1 cellular context compared by ENCODE assay signal in the genomic region with DNA sequence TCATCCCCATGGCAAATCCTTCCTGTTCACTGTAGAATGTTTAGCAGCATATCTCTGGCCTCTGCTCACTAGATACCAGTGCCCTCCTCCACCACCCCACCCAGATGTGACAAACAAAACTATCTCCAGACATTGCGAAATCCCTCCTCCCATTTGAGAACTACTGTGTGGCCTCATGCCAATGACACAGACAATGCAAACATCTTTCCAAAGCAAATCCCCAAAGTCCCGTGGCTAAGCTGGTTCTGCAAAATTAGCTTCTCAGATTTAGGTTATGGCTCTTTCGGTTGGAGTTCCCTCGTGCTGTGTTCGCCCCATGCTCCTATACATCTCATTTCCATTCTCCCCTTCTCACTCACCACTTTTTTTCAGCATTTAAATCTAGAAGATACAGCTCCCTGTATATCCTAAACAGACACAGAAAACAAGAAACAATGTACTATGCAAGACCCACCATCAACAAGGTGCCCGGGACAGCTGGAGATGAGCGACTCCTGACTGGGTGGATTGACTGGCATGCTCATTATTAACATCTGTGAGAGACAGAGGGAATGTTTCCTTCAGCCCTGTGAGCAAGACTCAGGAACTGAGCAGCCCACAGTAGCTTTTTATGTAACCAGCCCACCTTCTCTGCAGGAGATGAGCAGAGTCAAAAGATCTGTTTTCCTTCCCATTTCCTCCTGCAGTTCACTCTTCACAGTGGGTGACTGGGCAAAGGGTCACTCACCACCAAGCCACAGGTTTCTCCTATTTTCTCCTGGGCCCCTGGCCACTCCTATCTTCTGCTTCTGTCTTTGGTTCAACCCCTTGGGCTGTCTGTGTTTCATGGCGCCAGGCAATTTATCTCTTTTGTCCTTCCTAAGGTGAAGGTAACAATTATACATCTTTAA.
A peak's percentile ranks its signal among the peaks of the same experiment; 100 is the strongest.
TF ChIP-seq lines count a peak whose summit lies in the region.

No MANE protein-coding gene starts in this region.

TF ChIP-seq in HepG2, 621 proteins besides CTCF, POLR2A, EP300 and RAD21 (continued from another document and continues in another):
- TF ChIP-seq ZNF20 (CRISPR knock-in tag; IDR thresholded peaks at IDR 0.05) (no peak), TRIM24 (CRISPR knock-in tag; IDR thresholded peaks at IDR 0.05) (0 out of 2 replicates have a peak, but pooled peaks have one; percentile 61), BORCS8-MEF2B (CRISPR knock-in tag; IDR thresholded peaks at IDR 0.05) (peak; percentile 66), ZNF788 (CRISPR knock-in tag; IDR thresholded peaks at IDR 0.05; ENCODE audit: borderline replicate concordance) (peak; percentile 55; the same call in 1 of the 2 replicates), ZEB1 (IDR thresholded peaks at IDR 0.05; ENCODE audit: insufficient replicate concordance, low read depth) (no peak), POLR2AphosphoS5 (IDR thresholded peaks at IDR 0.05; ENCODE audit: low read depth, low read length) (no peak), TARDBP (CRISPR knock-in tag; IDR thresholded peaks at IDR 0.05) (peak; percentile 90), SMYD3 (CRISPR knock-in tag; IDR thresholded peaks at IDR 0.05) (no peak; the same call in 1 of the 2 replicates), NFIB (CRISPR knock-in tag; IDR thresholded peaks at IDR 0.05; ENCODE audit: borderline replicate concordance) (no peak), ATF7 (IDR thresholded peaks at IDR 0.05) (no peak), ATF7 (CRISPR knock-in tag; IDR thresholded peaks at IDR 0.05) (no peak), GABPB1 (CRISPR knock-in tag; IDR thresholded peaks at IDR 0.05) (0 out of 2 replicates have a peak, but pooled peaks have one; percentile 14), CAMTA2 (CRISPR knock-in tag; IDR thresholded peaks at IDR 0.05; ENCODE audit: borderline replicate concordance) (no peak), THYN1 (CRISPR knock-in tag; IDR thresholded peaks at IDR 0.05; ENCODE audit: borderline replicate concordance, low read depth) (no peak), AHR (CRISPR knock-in tag; IDR thresholded peaks at IDR 0.05) (no peak), MIER2 (CRISPR knock-in tag; IDR thresholded peaks at IDR 0.05) (peak; percentile 71; the same call in 1 of the 2 replicates), SALL1 (CRISPR knock-in tag; IDR thresholded peaks at IDR 0.05) (peak; percentile 95), PHF8 (CRISPR knock-in tag; IDR thresholded peaks at IDR 0.05) (no peak), FOXO1 (CRISPR knock-in tag; IDR thresholded peaks at IDR 0.05) (peak; percentile 89), GABPA (IDR thresholded peaks at IDR 0.05; ENCODE audit: low read depth, low read length) (no peak), GABPA (CRISPR knock-in tag; IDR thresholded peaks at IDR 0.05; ENCODE audit: low read depth) (peak; percentile 18; the same call in 1 of the 2 replicates), PITX1 (CRISPR knock-in tag; IDR thresholded peaks at IDR 0.05) (peak; percentile 89; the same call in 1 of the 2 replicates), ZMYM3 (CRISPR knock-in tag; IDR thresholded peaks at IDR 0.05) (peak; percentile 85), KAT8 (CRISPR knock-in tag; IDR thresholded peaks at IDR 0.05) (peak; percentile 73; the same call in 1 of the 2 replicates), ZNF746 (CRISPR knock-in tag; IDR thresholded peaks at IDR 0.05) (peak; percentile 85), ZNF839 (CRISPR knock-in tag; IDR thresholded peaks at IDR 0.05; ENCODE audit: borderline replicate concordance) (no peak), KDM2A (CRISPR knock-in tag; IDR thresholded peaks at IDR 0.05; ENCODE audit: borderline replicate concordance, low read depth) (peak; percentile 56), ZNF256 (CRISPR knock-in tag; conservative IDR thresholded peaks at IDR 0.05) (no peak), ZNF567 (CRISPR knock-in tag; IDR thresholded peaks at IDR 0.05; ENCODE audit: borderline replicate concordance) (no peak), GFI1 (CRISPR knock-in tag; IDR thresholded peaks at IDR 0.05; ENCODE audit: borderline replicate concordance) (peak; percentile 94), SNRNP70 (IDR thresholded peaks at IDR 0.05; ENCODE audit: low read depth, low read length) (no peak), HNF4G (IDR thresholded peaks at IDR 0.05; ENCODE audit: borderline replicate concordance, low read depth, low read length) (no peak; the same call in 1 of the 2 replicates), HNF4G (CRISPR knock-in tag; IDR thresholded peaks at IDR 0.05; ENCODE audit: borderline replicate concordance, low read depth) (no peak), ZNF724P (CRISPR knock-in tag; IDR thresholded peaks at IDR 0.05; ENCODE audit: borderline replicate concordance) (no peak), BHLHE40 (IDR thresholded peaks at IDR 0.05; ENCODE audit: low read length) (peak; percentile 30; the same call in 1 of the 2 replicates), ZNF34 (CRISPR knock-in tag; IDR thresholded peaks at IDR 0.05; ENCODE audit: borderline replicate concordance) (peak; percentile 67; the same call in 1 of the 2 replicates), KAT7 (CRISPR knock-in tag; IDR thresholded peaks at IDR 0.05; ENCODE audit: borderline replicate concordance) (no peak), ZNF10 (CRISPR knock-in tag; IDR thresholded peaks at IDR 0.05; ENCODE audit: borderline replicate concordance, low read depth) (no peak), ZNF326 (CRISPR knock-in tag; IDR thresholded peaks at IDR 0.05; ENCODE audit: borderline replicate concordance) (no peak), RELA (CRISPR knock-in tag; IDR thresholded peaks at IDR 0.05) (no peak), ZNF720 (CRISPR knock-in tag; IDR thresholded peaks at IDR 0.05) (no peak), RFX5 (IDR thresholded peaks at IDR 0.05; ENCODE audit: low read depth, low read length) (no peak), PCBP1 (IDR thresholded peaks at IDR 0.05; ENCODE audit: borderline replicate concordance, low read depth, low read length) (no peak), NFE2L2 (IDR thresholded peaks at IDR 0.05; ENCODE audit: low read length) (no peak), ZNF569 (CRISPR knock-in tag; IDR thresholded peaks at IDR 0.05; ENCODE audit: borderline replicate concordance) (no peak), KDM5B (CRISPR knock-in tag; IDR thresholded peaks at IDR 0.05; ENCODE audit: borderline replicate concordance) (no peak)
- TF ChIP-seq, protein P1, sequence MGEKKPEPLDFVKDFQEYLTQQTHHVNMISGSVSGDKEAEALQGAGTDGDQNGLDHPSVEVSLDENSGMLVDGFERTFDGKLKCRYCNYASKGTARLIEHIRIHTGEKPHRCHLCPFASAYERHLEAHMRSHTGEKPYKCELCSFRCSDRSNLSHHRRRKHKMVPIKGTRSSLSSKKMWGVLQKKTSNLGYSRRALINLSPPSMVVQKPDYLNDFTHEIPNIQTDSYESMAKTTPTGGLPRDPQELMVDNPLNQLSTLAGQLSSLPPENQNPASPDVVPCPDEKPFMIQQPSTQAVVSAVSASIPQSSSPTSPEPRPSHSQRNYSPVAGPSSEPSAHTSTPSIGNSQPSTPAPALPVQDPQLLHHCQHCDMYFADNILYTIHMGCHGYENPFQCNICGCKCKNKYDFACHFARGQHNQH (CRISPR knock-in tag; IDR thresholded peaks at IDR 0.05), result no peak
- TF ChIP-seq, protein P2, sequence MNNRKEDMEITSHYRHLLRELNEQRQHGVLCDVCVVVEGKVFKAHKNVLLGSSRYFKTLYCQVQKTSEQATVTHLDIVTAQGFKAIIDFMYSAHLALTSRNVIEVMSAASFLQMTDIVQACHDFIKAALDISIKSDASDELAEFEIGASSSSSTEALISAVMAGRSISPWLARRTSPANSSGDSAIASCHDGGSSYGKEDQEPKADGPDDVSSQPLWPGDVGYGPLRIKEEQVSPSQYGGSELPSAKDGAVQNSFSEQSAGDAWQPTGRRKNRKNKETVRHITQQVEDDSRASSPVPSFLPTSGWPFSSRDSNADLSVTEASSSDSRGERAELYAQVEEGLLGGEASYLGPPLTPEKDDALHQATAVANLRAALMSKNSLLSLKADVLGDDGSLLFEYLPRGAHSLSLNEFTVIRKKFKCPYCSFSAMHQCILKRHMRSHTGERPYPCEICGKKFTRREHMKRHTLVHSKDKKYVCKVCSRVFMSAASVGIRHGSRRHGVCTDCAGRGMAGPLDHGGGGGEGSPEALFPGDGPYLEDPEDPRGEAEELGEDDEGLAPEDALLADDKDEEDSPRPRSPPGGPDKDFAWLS (CRISPR knock-in tag; IDR thresholded peaks at IDR 0.05; ENCODE audit: borderline replicate concordance), result no peak
- TF ChIP-seq, protein P3, sequence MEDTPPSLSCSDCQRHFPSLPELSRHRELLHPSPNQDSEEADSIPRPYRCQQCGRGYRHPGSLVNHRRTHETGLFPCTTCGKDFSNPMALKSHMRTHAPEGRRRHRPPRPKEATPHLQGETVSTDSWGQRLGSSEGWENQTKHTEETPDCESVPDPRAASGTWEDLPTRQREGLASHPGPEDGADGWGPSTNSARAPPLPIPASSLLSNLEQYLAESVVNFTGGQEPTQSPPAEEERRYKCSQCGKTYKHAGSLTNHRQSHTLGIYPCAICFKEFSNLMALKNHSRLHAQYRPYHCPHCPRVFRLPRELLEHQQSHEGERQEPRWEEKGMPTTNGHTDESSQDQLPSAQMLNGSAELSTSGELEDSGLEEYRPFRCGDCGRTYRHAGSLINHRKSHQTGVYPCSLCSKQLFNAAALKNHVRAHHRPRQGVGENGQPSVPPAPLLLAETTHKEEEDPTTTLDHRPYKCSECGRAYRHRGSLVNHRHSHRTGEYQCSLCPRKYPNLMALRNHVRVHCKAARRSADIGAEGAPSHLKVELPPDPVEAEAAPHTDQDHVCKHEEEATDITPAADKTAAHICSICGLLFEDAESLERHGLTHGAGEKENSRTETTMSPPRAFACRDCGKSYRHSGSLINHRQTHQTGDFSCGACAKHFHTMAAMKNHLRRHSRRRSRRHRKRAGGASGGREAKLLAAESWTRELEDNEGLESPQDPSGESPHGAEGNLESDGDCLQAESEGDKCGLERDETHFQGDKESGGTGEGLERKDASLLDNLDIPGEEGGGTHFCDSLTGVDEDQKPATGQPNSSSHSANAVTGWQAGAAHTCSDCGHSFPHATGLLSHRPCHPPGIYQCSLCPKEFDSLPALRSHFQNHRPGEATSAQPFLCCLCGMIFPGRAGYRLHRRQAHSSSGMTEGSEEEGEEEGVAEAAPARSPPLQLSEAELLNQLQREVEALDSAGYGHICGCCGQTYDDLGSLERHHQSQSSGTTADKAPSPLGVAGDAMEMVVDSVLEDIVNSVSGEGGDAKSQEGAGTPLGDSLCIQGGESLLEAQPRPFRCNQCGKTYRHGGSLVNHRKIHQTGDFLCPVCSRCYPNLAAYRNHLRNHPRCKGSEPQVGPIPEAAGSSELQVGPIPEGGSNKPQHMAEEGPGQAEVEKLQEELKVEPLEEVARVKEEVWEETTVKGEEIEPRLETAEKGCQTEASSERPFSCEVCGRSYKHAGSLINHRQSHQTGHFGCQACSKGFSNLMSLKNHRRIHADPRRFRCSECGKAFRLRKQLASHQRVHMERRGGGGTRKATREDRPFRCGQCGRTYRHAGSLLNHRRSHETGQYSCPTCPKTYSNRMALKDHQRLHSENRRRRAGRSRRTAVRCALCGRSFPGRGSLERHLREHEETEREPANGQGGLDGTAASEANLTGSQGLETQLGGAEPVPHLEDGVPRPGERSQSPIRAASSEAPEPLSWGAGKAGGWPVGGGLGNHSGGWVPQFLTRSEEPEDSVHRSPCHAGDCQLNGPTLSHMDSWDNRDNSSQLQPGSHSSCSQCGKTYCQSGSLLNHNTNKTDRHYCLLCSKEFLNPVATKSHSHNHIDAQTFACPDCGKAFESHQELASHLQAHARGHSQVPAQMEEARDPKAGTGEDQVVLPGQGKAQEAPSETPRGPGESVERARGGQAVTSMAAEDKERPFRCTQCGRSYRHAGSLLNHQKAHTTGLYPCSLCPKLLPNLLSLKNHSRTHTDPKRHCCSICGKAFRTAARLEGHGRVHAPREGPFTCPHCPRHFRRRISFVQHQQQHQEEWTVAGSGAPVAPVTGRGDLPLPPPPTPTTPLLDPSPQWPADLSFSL (CRISPR knock-in tag; IDR thresholded peaks at IDR 0.05), result no peak
- TF ChIP-seq, protein P4, sequence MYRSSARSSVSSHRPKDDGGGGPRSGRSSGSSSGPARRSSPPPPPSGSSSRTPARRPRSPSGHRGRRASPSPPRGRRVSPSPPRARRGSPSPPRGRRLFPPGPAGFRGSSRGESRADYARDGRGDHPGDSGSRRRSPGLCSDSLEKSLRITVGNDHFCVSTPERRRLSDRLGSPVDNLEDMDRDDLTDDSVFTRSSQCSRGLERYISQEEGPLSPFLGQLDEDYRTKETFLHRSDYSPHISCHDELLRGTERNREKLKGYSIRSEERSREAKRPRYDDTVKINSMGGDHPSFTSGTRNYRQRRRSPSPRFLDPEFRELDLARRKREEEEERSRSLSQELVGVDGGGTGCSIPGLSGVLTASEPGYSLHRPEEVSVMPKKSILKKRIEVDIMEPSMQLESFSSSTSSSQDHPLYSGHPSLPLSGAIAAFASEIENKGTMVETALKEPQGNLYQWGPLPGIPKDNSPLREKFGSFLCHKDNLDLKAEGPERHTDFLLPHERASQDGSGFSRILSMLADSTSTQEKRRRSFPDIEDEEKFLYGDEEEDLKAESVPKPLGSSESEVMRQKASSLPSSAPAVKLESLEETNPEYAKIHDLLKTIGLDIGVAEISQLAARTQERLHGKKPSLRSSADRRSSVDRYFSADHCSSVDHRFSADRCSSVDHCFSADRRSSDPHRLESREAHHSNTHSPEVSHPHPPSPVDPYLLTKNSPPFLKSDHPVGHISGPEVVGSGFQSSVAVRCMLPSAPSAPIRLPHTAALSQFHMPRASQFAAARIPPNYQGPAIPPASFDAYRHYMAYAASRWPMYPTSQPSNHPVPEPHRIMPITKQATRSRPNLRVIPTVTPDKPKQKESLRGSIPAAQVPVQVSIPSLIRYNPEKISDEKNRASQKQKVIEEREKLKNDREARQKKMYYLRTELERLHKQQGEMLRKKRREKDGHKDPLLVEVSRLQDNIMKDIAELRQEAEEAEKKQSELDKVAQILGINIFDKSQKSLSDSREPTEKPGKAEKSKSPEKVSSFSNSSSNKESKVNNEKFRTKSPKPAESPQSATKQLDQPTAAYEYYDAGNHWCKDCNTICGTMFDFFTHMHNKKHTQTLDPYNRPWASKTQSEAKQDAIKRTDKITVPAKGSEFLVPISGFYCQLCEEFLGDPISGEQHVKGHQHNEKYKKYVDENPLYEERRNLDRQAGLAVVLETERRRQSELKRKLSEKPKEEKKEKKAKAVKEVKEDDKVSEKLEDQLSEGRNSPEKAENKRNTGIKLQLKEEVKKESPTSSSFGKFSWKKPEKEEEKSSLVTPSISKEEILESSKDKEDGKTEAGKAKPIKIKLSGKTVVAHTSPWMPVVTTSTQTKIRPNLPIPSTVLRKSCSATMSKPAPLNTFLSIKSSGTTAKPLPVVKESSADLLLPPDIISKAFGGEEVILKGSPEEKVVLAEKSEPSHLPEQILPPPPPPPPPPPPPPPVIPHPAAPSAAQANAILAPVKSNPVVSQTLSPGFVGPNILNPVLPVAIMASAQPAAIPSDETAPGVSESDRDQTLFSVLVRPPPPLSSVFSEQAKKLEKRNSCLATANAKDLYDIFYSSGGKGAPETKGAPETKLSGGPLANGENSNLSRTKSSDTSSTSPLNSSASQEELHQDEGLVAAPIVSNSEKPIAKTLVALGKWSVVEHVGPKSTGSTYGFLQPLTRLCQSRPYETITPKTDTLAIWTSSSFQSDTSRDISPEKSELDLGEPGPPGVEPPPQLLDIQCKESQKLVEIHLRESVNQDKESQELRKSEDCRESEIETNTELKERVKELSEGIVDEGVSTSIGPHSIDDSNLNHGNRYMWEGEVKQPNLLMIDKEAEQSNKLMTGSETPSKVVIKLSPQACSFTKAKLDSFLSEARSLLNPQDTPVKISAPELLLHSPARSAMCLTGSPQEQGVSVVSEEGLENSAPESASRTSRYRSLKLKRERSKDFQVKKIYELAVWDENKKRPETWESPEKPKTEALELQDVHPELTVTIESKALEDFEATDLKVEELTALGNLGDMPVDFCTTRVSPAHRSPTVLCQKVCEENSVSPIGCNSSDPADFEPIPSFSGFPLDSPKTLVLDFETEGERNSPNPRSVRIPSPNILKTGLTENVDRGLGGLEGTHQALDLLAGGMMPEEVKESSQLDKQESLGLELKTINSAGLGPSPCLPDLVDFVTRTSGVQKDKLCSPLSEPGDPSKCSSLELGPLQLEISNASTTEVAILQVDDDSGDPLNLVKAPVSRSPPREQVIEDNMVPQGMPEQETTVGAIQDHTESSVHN (CRISPR knock-in tag; IDR thresholded peaks at IDR 0.05), result no peak
